ENCODE assay signal across 18 cellular contexts in the genomic region with DNA sequence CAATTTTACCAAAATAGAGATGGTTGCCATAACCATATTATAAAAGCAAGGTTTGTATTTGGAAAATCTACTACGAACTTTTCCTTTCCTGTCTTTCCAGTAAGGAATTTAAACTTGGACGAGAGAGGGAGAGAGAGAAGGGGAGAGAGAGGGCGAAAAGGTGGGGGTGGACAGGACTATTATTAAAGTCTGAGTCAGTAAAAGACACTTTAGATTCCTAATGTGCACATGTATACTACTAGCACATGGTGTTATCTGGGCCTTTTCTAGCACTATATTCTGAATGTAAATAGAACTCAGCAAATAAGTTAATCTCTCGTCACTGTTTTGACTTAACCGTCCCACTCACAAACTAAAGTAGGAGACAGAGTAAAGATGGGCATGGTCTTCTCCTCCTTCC. TPM values are rescaled to one million over a fixed set of nuclear protein-coding genes. Genes with fewer than 3 reads are reported as not detected.
DNase-seq lines count a peak whose midpoint lies in the region; ATAC-seq and TF ChIP-seq lines count a peak whose summit lies in the region.
"Had no signal": no experiment of that assay in that cellular context is flagged by ENCODE, and none has a peak within 500 bp of the region (broad histone marks: within the 10 kb centered on the region; RNA-seq: fewer than 3 reads in every experiment).

No MANE protein-coding gene starts in this region.

- H3K36me3 ChIP-seq in right atrium auricular region: peaks cover 17% of the 10 kb centered on the region
- H3K36me3 ChIP-seq in GM23248 (ENCODE audit: low read depth): peaks cover 18% of the 10 kb centered on the region
- peaks cover 0 to 22% of the 10 kb centered on the region in 2 donors for H3K36me3 ChIP-seq in psoas muscle (ENCODE audit: insufficient read depth in 1 of 2, low read depth in 1 of 2)

- H3K27ac Mint-ChIP-seq in central memory CD8-positive, alpha-beta T cell (ENCODE audit: low read depth): peak overlapping the region; percentile 7
- H3K27ac Mint-ChIP-seq: GM23338 had no signal

- H3K27ac ChIP-seq in right atrium auricular region: no peak overlapping the region
- no peak overlapping the region for H3K27ac ChIP-seq in GM23248
- no peak overlapping the region for H3K27ac ChIP-seq in psoas muscle

- intact Hi-C loops in Right ventricle myocardium superior (cut with DNase I): no loop called here
- intact Hi-C loops in psoas muscle (cut with DNase I): no loop called here

- H4K20me1 ChIP-seq in GM23248 (ENCODE audit: insufficient read depth): no peaks in the 10 kb centered on the region

- H3K4me2 ChIP-seq in GM23248 (ENCODE audit: unreplicated experiment): no peak overlapping the region
- H3K4me2 ChIP-seq: GM23338 had no signal

- peaks cover 19% of the 10 kb centered on the region for H3K36me3 Mint-ChIP-seq in central memory CD8-positive, alpha-beta T cell (ENCODE audit: insufficient read depth)

- no peak for DNase-seq in Right ventricle myocardium superior
- no peak for DNase-seq in right atrium auricular region (ENCODE audit: low spot score)
- DNase-seq in GM23248: peak; percentile 52
- DNase-seq in central memory CD8-positive, alpha-beta T cell (ENCODE audit: low spot score in 2 of 2): no peak
- DNase-seq in psoas muscle: no peak
- DNase-seq in COR-L47 (lab: John Stamatoyannopoulos, UW): no peak
- DNase-seq: C1 segment of cervical spinal cord, DMS 273 treated with DMSO at 0.1 percent for 48 hours, GF-D8, NCI-H1694 treated with DMSO at 0.1 percent for 48 hours, NCI-H510A treated with DMSO at 0.1 percent for 48 hours, NCI-H774, OCI-M1, SHP77 treated with DMSO at 0.1 percent for 48 hours had no signal

- H3K27me3 ChIP-seq in right atrium auricular region: no peaks in the 10 kb centered on the region
- H3K27me3 ChIP-seq in GM23248 (replicated peaks; ENCODE audit: insufficient read depth): no peaks in the 10 kb centered on the region
- no peaks in the 10 kb centered on the region for H3K27me3 ChIP-seq in psoas muscle (ENCODE audit: insufficient read depth in 3 of 3, low read length in 2 of 3)

- peaks cover 12% of the 10 kb centered on the region for H3F3A ChIP-seq in GM23248 (ENCODE audit: insufficient read depth)

- no peak overlapping the region for H3K9ac ChIP-seq in GM23248

- H2AFZ ChIP-seq in GM23248: no peak overlapping the region
- H2AFZ ChIP-seq: GM23338 had no signal

- no peak overlapping the region for H3K4me3 Mint-ChIP-seq in central memory CD8-positive, alpha-beta T cell
- H3K4me3 Mint-ChIP-seq: GM23338 had no signal

- in situ Hi-C loops in GM23248 (cut with MboI): no loop called here

- H3K4me3 ChIP-seq in right atrium auricular region (no peak overlapping the region), GM23248 (no peak overlapping the region), psoas muscle (no peak overlapping the region)
- H3K4me3 ChIP-seq: GM23338 had no signal

- H3K9me3 ChIP-seq in right atrium auricular region: no peaks in the 10 kb centered on the region
- H3K9me3 ChIP-seq in GM23248 (ENCODE audit: low read depth): no peaks in the 10 kb centered on the region
- H3K9me3 ChIP-seq in psoas muscle: no peaks in the 10 kb centered on the region

- TF ChIP-seq CTCF in right atrium auricular region (IDR thresholded peaks at IDR 0.05) (no peak), psoas muscle (IDR thresholded peaks at IDR 0.05) (no peak)

- WGBS in GM23248 (ENCODE audit: low coverage in 1 of 2, low lambda C conversion rate in 2 of 2, missing lambda C conversion rate in 2 of 2), 2 experiments: 70 to 77% methylated on average over 5 of the region's 5 CpGs
- 78 to 84% (median 79%) methylated on average over 5 of the region's 5 CpGs for WGBS in psoas muscle, 3 donors

- peaks cover 13% of the 10 kb centered on the region for H3K4me1 Mint-ChIP-seq in central memory CD8-positive, alpha-beta T cell
- H3K4me1 Mint-ChIP-seq: GM23338 had no signal

- no peaks in the 10 kb centered on the region for H3K27me3 Mint-ChIP-seq in central memory CD8-positive, alpha-beta T cell

- H3K79me2 ChIP-seq in GM23248 (ENCODE audit: insufficient read depth): peaks cover 43% of the 10 kb centered on the region

- H3K9me2 ChIP-seq in GM23248 (ENCODE audit: insufficient read depth): no peaks in the 10 kb centered on the region

- ATAC-seq in Right ventricle myocardium superior (ENCODE audit: poor library complexity) (peak; percentile 82), psoas muscle (peak; percentile 50 to 77 (median 66)), HG02759 (IDR thresholded peaks at IDR 0.05; ENCODE audit: unreplicated experiment) (no peak), GM18519 (IDR thresholded peaks at IDR 0.05; ENCODE audit: low FRiP score, unreplicated experiment) (no peak)
- ATAC-seq in central memory CD8-positive, alpha-beta T cell (replicated peaks; ENCODE audit: extremely low read depth, poor library complexity, severe bottlenecking): no peak
- ATAC-seq: GM23338, HCT116 had no signal

- H3K4me1 ChIP-seq in right atrium auricular region: peaks cover 0 to 10% of the 10 kb centered on the region in 2 donors
- H3K4me1 ChIP-seq in GM23248 (ENCODE audit: insufficient read depth): peaks cover 31% of the 10 kb centered on the region
- peaks cover 17% of the 10 kb centered on the region for H3K4me1 ChIP-seq in psoas muscle

- no peaks in the 10 kb centered on the region for H3K9me3 Mint-ChIP-seq in central memory CD8-positive, alpha-beta T cell
- H3K9me3 Mint-ChIP-seq: GM23338 had no signal

RNA-seq across cellular contexts. Expression of gene FBLN5, which starts 30.4 kb away (rescaled TPM):
- total RNA-seq in Right ventricle myocardium superior: 70.5 TPM
- total RNA-seq in right atrium auricular region: 100 to 1,000 TPM; 125 to 132 TPM
- 234 TPM in 2 replicates for total RNA-seq in GM23248 (2014; rRNA removed; shearing (Covaris generic))
- 756 and 767 TPM in 2 replicates for polyA plus RNA-seq in GM23248 (2016; fragmentation: Nextera tagmentation; extraction: Ambion mirVana)
- total RNA-seq in psoas muscle: 10 to 100 TPM; 15.4 to 37.8 (median 22.7) TPM
- polyA plus RNA-seq in psoas muscle: 10 to 100 TPM; 12.3 to 18.0 (median 14.7) TPM

Comparison
In these comparisons a context has a peak if more than half of its experiments do, and no peak if none do; other contexts are left out.
1. ATAC-seq: peak in Right ventricle myocardium superior (single experiment) and psoas muscle (4 of 4); none in central memory CD8-positive, alpha-beta T cell (single experiment), HG02759 (single experiment) and GM18519 (single experiment).